ENCODE assay signal across 1 cellular context in genomic region chr11:78417175-78417887, GRCh38.
A peak's percentile ranks its signal among the peaks of the same experiment; 100 is the strongest.
TF ChIP-seq lines count a peak whose summit lies in the region.

A gene with protein sequence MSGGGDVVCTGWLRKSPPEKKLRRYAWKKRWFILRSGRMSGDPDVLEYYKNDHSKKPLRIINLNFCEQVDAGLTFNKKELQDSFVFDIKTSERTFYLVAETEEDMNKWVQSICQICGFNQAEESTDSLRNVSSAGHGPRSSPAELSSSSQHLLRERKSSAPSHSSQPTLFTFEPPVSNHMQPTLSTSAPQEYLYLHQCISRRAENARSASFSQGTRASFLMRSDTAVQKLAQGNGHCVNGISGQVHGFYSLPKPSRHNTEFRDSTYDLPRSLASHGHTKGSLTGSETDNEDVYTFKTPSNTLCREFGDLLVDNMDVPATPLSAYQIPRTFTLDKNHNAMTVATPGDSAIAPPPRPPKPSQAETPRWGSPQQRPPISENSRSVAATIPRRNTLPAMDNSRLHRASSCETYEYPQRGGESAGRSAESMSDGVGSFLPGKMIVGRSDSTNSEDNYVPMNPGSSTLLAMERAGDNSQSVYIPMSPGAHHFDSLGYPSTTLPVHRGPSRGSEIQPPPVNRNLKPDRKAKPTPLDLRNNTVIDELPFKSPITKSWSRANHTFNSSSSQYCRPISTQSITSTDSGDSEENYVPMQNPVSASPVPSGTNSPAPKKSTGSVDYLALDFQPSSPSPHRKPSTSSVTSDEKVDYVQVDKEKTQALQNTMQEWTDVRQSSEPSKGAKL (minus strand): TSS chr11:78417820. CDS start chr11:78417720, 100 bp downstream.

TF ChIP-seq in K562, 482 proteins besides CTCF, POLR2A, EP300 and RAD21 (continues in another document):
- TF ChIP-seq AFF4 (CRISPR knock-in tag; IDR thresholded peaks at IDR 0.05) (peak; percentile 84), ZC3H11A (IDR thresholded peaks at IDR 0.05; ENCODE audit: low read depth, low read length) (no peak), ZNF124 (CRISPR knock-in tag; IDR thresholded peaks at IDR 0.05) (no peak), MBD2 (IDR thresholded peaks at IDR 0.05; ENCODE audit: borderline replicate concordance, low read depth) (no peak), ATF1 (CRISPR knock-in tag; IDR thresholded peaks at IDR 0.05) (no peak), ATF1 (tag; IDR thresholded peaks at IDR 0.05) (peak; percentile 31; the same call in 1 of the 2 replicates), PML (IDR thresholded peaks at IDR 0.05; ENCODE audit: low read length) (no peak), HLTF (IDR thresholded peaks at IDR 0.05) (no peak), MYC (IDR thresholded peaks at IDR 0.05; ENCODE audit: low read depth, low read length) (no peak), MYC (CRISPR knock-in tag; IDR thresholded peaks at IDR 0.05; ENCODE audit: borderline replicate concordance, low read depth) (peak; percentile 2; the same call in 1 of the 2 replicates), ZNF609 (CRISPR knock-in tag; IDR thresholded peaks at IDR 0.05; ENCODE audit: borderline replicate concordance) (no peak), ZNF655 (CRISPR knock-in tag; IDR thresholded peaks at IDR 0.05) (no peak), HBP1 (CRISPR knock-in tag; IDR thresholded peaks at IDR 0.05) (no peak), SLC30A9 (CRISPR knock-in tag; IDR thresholded peaks at IDR 0.05) (no peak), ZEB2 (IDR thresholded peaks at IDR 0.05) (peak; percentile 57; the same call in 1 of the 2 replicates), VEZF1 (CRISPR knock-in tag; IDR thresholded peaks at IDR 0.05) (peak; percentile 84), HMG20A (CRISPR knock-in tag; conservative IDR thresholded peaks at IDR 0.05) (no peak), KAT7 (CRISPR knock-in tag; IDR thresholded peaks at IDR 0.05; ENCODE audit: borderline replicate concordance) (0 out of 2 replicates have a peak, but pooled peaks have one; percentile 86), CTBP1 (IDR thresholded peaks at IDR 0.05; ENCODE audit: borderline replicate concordance) (0 out of 2 replicates have a peak, but pooled peaks have one; percentile 7), SREBF2 (CRISPR knock-in tag; IDR thresholded peaks at IDR 0.05) (no peak), ZNF445 (CRISPR knock-in tag; IDR thresholded peaks at IDR 0.05; ENCODE audit: low read depth) (no peak), MCM3 (IDR thresholded peaks at IDR 0.05) (no peak), PPARD (CRISPR knock-in tag; IDR thresholded peaks at IDR 0.05) (no peak), FIP1L1 (IDR thresholded peaks at IDR 0.05; ENCODE audit: low read depth, low read length, poor library complexity, severe bottlenecking) (peak; percentile 48), KDM1A (IDR thresholded peaks at IDR 0.05) (no peak), NEUROD1 (IDR thresholded peaks at IDR 0.05; ENCODE audit: borderline replicate concordance, low read depth, low read length, partially characterized antibody) (no peak), NONO (IDR thresholded peaks at IDR 0.05; ENCODE audit: low read depth in 2 of 2, low read length in 1 of 2) (peak in 1 of 2 experiments; percentile 53; a peak in 1 of 4 replicates), FOS (IDR thresholded peaks at IDR 0.05; ENCODE audit: extremely low read depth, insufficient read length) (no peak), ZBTB17 (CRISPR knock-in tag; IDR thresholded peaks at IDR 0.05) (0 out of 2 replicates have a peak, but pooled peaks have one; percentile 26), MECOM (CRISPR knock-in tag; IDR thresholded peaks at IDR 0.05) (no peak), PHB (CRISPR knock-in tag; IDR thresholded peaks at IDR 0.05) (0 out of 2 replicates have a peak, but pooled peaks have one; percentile 30), POLR2H (tag; IDR thresholded peaks at IDR 0.05; ENCODE audit: low read depth) (0 out of 2 replicates have a peak, but pooled peaks have one; percentile 31), CBX1 (IDR thresholded peaks at IDR 0.05; ENCODE audit: low read depth) (peak; percentile 1; the same call in 1 of the 2 replicates), MNT (conservative IDR thresholded peaks at IDR 0.05) (0 out of 4 replicates have a peak, but pooled peaks have one; percentile 8 to 49), NR1H2 (CRISPR knock-in tag; IDR thresholded peaks at IDR 0.05) (no peak), U2AF2 (optimal IDR thresholded peaks at IDR 0.05; ENCODE audit: low read depth, low read length) (no peak), L3MBTL2 (IDR thresholded peaks at IDR 0.05) (peak; percentile 63; the same call in 1 of the 2 replicates), KLF13 (tag; IDR thresholded peaks at IDR 0.05; ENCODE audit: borderline replicate concordance, low read depth) (peak; percentile 66; the same call in 1 of the 2 replicates), PHF20 (IDR thresholded peaks at IDR 0.05; ENCODE audit: partially characterized antibody) (peak; percentile 1), RBM22 (IDR thresholded peaks at IDR 0.05; ENCODE audit: low read depth, low read length, poor library complexity, severe bottlenecking) (peak; percentile 92), POLR2G (IDR thresholded peaks at IDR 0.05; ENCODE audit: low read depth, low read length) (peak; percentile 43), ETV1 (tag; conservative IDR thresholded peaks at IDR 0.05; ENCODE audit: low read depth) (no peak), HNRNPL (IDR thresholded peaks at IDR 0.05; ENCODE audit: low read depth, low read length) (no peak), GABPB1 (CRISPR knock-in tag; IDR thresholded peaks at IDR 0.05) (peak; percentile 12), ZFX (CRISPR knock-in tag; IDR thresholded peaks at IDR 0.05) (peak; percentile 64)
- TF ChIP-seq, protein P1, sequence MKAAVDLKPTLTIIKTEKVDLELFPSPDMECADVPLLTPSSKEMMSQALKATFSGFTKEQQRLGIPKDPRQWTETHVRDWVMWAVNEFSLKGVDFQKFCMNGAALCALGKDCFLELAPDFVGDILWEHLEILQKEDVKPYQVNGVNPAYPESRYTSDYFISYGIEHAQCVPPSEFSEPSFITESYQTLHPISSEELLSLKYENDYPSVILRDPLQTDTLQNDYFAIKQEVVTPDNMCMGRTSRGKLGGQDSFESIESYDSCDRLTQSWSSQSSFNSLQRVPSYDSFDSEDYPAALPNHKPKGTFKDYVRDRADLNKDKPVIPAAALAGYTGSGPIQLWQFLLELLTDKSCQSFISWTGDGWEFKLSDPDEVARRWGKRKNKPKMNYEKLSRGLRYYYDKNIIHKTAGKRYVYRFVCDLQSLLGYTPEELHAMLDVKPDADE (conservative IDR thresholded peaks at IDR 0.05; ENCODE audit: control insufficient read depth, low read depth, low read length): 0 out of 2 replicates have a peak, but pooled peaks have one; percentile 34
- TF ChIP-seq, protein P2, sequence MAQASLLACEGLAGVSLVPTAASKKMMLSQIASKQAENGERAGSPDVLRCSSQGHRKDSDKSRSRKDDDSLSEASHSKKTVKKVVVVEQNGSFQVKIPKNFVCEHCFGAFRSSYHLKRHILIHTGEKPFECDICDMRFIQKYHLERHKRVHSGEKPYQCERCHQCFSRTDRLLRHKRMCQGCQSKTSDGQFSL (CRISPR knock-in tag; IDR thresholded peaks at IDR 0.05): no peak
- TF ChIP-seq, protein P2 (tag; IDR thresholded peaks at IDR 0.05): no peak
